Comparison of ENCODE assay signal across 30 cellular contexts in the genomic region with DNA sequence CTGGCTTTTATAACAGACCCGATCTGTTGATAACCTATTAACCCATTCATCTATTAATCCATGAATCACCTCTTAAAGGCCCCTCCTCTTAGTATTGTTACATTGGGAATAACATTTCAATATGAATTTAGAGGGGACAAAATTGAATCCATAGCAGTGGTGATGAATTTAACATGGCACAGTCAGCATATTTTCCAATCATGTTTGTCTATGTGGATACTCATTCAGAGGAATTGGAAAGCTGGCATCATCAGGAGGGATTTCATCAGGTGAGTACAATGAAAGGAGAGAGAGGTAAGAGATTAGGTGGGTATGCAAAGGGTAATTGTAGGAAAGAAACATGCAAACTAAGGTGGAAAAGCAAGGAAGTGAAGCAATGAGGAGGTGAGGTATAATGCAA.
"Had no signal": no experiment of that assay in that cellular context is flagged by ENCODE, and none has a peak within 500 bp of the region (broad histone marks: within the 10 kb centered on the region; RNA-seq: fewer than 3 reads in every experiment).

No MANE protein-coding gene starts in this region.

- DNase-seq: activated CD4-positive, alpha-beta memory T cell treated with anti-CD3 and anti-CD28 coated beads, Interleukin-2, amount 10 ng/mL, durations not matched to agents 7 days and 5 days; activated CD4-positive, alpha-beta T cell treated with anti-CD3 and anti-CD28 coated beads for 1 hour; activated CD4-positive, alpha-beta T cell treated with anti-CD3 and anti-CD28 coated beads for 36 hours; activated CD4-positive, alpha-beta T cell treated with anti-CD3 and anti-CD28 coated beads for 48 hours; activated CD4-positive, alpha-beta T cell treated with anti-CD3 and anti-CD28 coated beads, Interleukin-2, amount 10 ng/mL, durations not matched to agents 7 days and 5 days; activated CD4-positive, alpha-beta T cell treated with anti-CD3 and anti-CD28 coated beads, Interleukin-2, amount 50 U/mL, for 48 hours; activated CD4-positive, CD25-positive, alpha-beta regulatory T cell; activated CD8-positive, alpha-beta memory T cell treated with anti-CD3 and anti-CD28 coated beads for 24 hours; activated CD8-positive, alpha-beta memory T cell treated with anti-CD3 and anti-CD28 coated beads, Interleukin-2, amount 10 ng/mL, durations not matched to agents 7 days and 5 days; activated CD8-positive, alpha-beta memory T cell treated with anti-CD3 and anti-CD28 coated beads, Interleukin-2, amount 50 U/mL, for 48 hours; activated CD8-positive, alpha-beta T cell treated with anti-CD3 and anti-CD28 coated beads, Interleukin-2, amount 10 ng/mL, durations not matched to agents 7 days and 5 days; activated effector memory CD4-positive, alpha-beta T cell treated with Interleukin-2 at 50 U/mL for 16 hours; activated gamma-delta T cell; activated naive CD4-positive, alpha-beta T cell treated with anti-CD3 and anti-CD28 coated beads, Interleukin-2, amount 10 ng/mL, durations not matched to agents 7 days and 5 days; activated naive CD4-positive, alpha-beta T cell treated with Interleukin-2 at 50 U/mL for 16 hours; activated naive CD8-positive, alpha-beta T cell treated with anti-CD3 and anti-CD28 coated beads, Interleukin-2, amount 10 ng/mL, durations not matched to agents 7 days and 5 days; activated naive CD8-positive, alpha-beta T cell treated with anti-CD3 and anti-CD28 coated beads, Interleukin-2, amount 50 U/mL, for 24 hours; activated T-cell treated with anti-CD3 and anti-CD28 coated beads, Interleukin-2, amount 50 U/mL, for 24 hours; activated T-cell treated with anti-CD3 and anti-CD28 coated beads, Interleukin-2, amount 50 U/mL, for 48 hours; amygdala; anterior cingulate cortex; cerebellar nuclear complex; T-helper 2 cell; T-helper 9 cell; WERI-Rb-1 had no signal

- H3K27me3 ChIP-seq: ascending aorta, cardiac muscle cell had no signal

- ATAC-seq: activated CD4-positive, alpha-beta T cell treated with anti-CD3 and anti-CD28 coated beads for 36 hours; activated CD4-positive, CD25-positive, alpha-beta regulatory T cell treated with anti-CD3 and anti-CD28 coated beads, Interleukin-2, amount 50 U/mL, for 24 hours; activated CD8-positive, alpha-beta memory T cell treated with anti-CD3 and anti-CD28 coated beads, Interleukin-2, amount 10 ng/mL, durations not matched to agents 7 days and 5 days; activated CD8-positive, alpha-beta T cell treated with anti-CD3 and anti-CD28 coated beads, Interleukin-2, amount 10 ng/mL, durations not matched to agents 7 days and 5 days; activated naive CD8-positive, alpha-beta T cell treated with anti-CD3 and anti-CD28 coated beads, Interleukin-2, amount 50 U/mL, for 24 hours; WTC11 had no signal

- H3K36me3 ChIP-seq: ascending aorta, cardiac muscle cell, WERI-Rb-1 had no signal

- FAIRE-seq: bronchial epithelial cell had no signal

- H3K27ac ChIP-seq: ascending aorta, cardiac muscle cell, WERI-Rb-1 had no signal

- H3K4me3 ChIP-seq: ascending aorta, cardiac muscle cell had no signal

- H3K9me3 ChIP-seq: ascending aorta had no signal
